14 cellular contexts compared by ENCODE assay signal in genomic region chr14:35254736-35255135, GRCh38. TPM values are rescaled to one million over a fixed set of nuclear protein-coding genes. Genes with fewer than 3 reads are reported as not detected.
DNase-seq lines count a peak whose midpoint lies in the region; ATAC-seq and TF ChIP-seq lines count a peak whose summit lies in the region.
"Had no signal": no experiment of that assay in that cellular context is flagged by ENCODE, and none has a peak within 500 bp of the region (broad histone marks: within the 10 kb centered on the region; RNA-seq: fewer than 3 reads in every experiment).

No MANE protein-coding gene starts in this region.

- H3K27ac Mint-ChIP-seq in activated T-helper 17 cell treated with anti-CD3 and anti-CD28 coated beads, Interleukin-2, amount 50 U/mL, for 72 hours, result peak overlapping the region; percentile 56

- ATAC-seq in GM18868 (IDR thresholded peaks at IDR 0.05; ENCODE audit: unreplicated experiment) (peak; percentile 70), HG02588 (IDR thresholded peaks at IDR 0.05; ENCODE audit: unreplicated experiment) (no peak)
- ATAC-seq in activated T-helper 17 cell treated with anti-CD3 and anti-CD28 coated beads, Interleukin-2, amount 50 U/mL, for 72 hours (replicated peaks), result peak; percentile 60
- ATAC-seq: gastroesophageal sphincter, Panc1, psoas muscle had no signal

- H3K4me3 Mint-ChIP-seq in activated T-helper 17 cell treated with anti-CD3 and anti-CD28 coated beads, Interleukin-2, amount 50 U/mL, for 72 hours, result peak overlapping the region; percentile 36

- TF ChIP-seq CTCF in GM06990 (IDR thresholded peaks at IDR 0.05; ENCODE audit: insufficient read depth, low read length, poor library complexity, severe bottlenecking), result no peak

- DNase-seq in GM06990 (ENCODE audit: extremely low read depth, insufficient read length) (peak; percentile 31), AML-193 (lab: John Stamatoyannopoulos, UW) (no peak), DMS114 treated with DMSO at 0.1 percent for 48 hours (lab: John Stamatoyannopoulos, UW; ENCODE audit: unreplicated experiment) (no peak)
- DNase-seq in stimulated activated CD4-positive, alpha-beta T cell treated with anti-CD3 and anti-CD28 coated beads, Interleukin-2, amount 100 ng/mL, for 24 hours, result peak; percentile 24 to 27
- DNase-seq: effector CD4-positive, alpha-beta T cell; kidney; NCI-H1417 treated with DMSO at 0.1 percent for 48 hours; psoas muscle; substantia nigra had no signal

- no peak overlapping the region for H3K4me3 ChIP-seq in GM06990 (replicated peaks; ENCODE audit: low read depth, low read length)
- H3K4me3 ChIP-seq: gastroesophageal sphincter, psoas muscle had no signal

- H3K36me3 ChIP-seq in GM06990 (ENCODE audit: control insufficient read depth, insufficient read depth, low read length), result no peaks in the 10 kb centered on the region
- H3K36me3 ChIP-seq: gastroesophageal sphincter had no signal

- H3K4me1 Mint-ChIP-seq in activated T-helper 17 cell treated with anti-CD3 and anti-CD28 coated beads, Interleukin-2, amount 50 U/mL, for 72 hours, result peaks cover 22% of the 10 kb centered on the region

- H3K27me3 Mint-ChIP-seq in activated T-helper 17 cell treated with anti-CD3 and anti-CD28 coated beads, Interleukin-2, amount 50 U/mL, for 72 hours, result no peaks in the 10 kb centered on the region

- H3K9me3 Mint-ChIP-seq in activated T-helper 17 cell treated with anti-CD3 and anti-CD28 coated beads, Interleukin-2, amount 50 U/mL, for 72 hours, result no peaks in the 10 kb centered on the region

- no peaks in the 10 kb centered on the region for H3K27me3 ChIP-seq in GM06990 (replicated peaks; ENCODE audit: control insufficient read depth, insufficient read depth, low read length)
- H3K27me3 ChIP-seq: gastroesophageal sphincter had no signal

- peaks cover 7% of the 10 kb centered on the region for H3K36me3 Mint-ChIP-seq in activated T-helper 17 cell treated with anti-CD3 and anti-CD28 coated beads, Interleukin-2, amount 50 U/mL, for 72 hours (ENCODE audit: low read depth)

RNA-seq across cellular contexts. Expression of gene PSMA6, which starts 37.4 kb away (rescaled TPM):
- total RNA-seq in activated T-helper 17 cell treated with anti-CD3 and anti-CD28 coated beads, Interleukin-2, amount 50 U/mL, for 72 hours, result 100 to 1,000 TPM; 295 to 386 TPM

Comparison
In these comparisons a context has a peak if more than half of its experiments do, and no peak if none do; other contexts are left out.
1. DNase-seq: peak in GM06990 (single experiment) and stimulated activated CD4-positive, alpha-beta T cell treated with anti-CD3 and anti-CD28 coated beads, Interleukin-2, amount 100 ng/mL, for 24 hours (2 of 2); none in AML-193 (0 of 2) and DMS114 treated with DMSO at 0.1 percent for 48 hours (single experiment).